1 cellular context compared by ENCODE assay signal in the genomic region with DNA sequence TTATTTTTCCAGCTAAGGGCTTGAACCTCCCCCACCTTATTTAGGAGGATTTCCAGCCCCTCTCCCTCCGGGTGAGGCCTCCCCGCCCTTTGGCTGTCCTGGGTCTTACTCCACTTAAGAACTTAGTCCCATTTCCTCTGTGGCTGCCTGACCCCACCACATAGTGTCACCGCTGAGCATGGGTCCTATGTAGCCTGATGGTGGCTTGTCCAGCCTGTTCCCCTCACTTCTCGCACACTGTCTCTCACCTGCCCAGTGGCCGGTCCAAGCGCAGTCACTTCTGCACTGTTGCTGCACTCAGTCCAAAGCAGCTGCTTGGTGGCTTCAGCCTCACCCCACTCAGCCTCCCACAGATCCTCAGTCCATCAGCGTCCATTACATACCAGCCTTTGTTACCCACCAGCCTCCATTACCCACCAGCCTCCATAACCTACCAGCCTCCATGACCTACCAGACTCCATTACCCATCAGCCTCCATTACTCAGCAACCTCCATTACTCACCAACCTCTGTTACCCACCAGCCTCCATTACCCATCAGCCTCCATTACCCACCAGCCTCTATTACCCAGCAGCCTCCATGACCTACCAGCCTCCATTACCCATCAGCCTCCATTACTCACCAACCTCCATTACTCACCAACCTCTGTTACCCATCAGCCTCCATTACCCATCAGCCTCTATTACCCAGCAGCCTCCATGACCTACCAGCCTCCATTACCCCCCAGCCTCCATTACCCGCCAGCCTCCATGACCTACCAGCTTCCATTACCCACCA.
TF ChIP-seq lines count a peak whose summit lies in the region.

No MANE protein-coding gene starts in this region.

TF ChIP-seq in H1, 55 proteins besides CTCF, POLR2A, EP300 and RAD21 (continued from another document):
- TF ChIP-seq, protein P1, sequence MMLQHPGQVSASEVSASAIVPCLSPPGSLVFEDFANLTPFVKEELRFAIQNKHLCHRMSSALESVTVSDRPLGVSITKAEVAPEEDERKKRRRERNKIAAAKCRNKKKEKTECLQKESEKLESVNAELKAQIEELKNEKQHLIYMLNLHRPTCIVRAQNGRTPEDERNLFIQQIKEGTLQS (IDR thresholded peaks at IDR 0.05; ENCODE audit: insufficient read depth, low read depth, low read length), result no peak
- no peak for TF ChIP-seq JUND (IDR thresholded peaks at IDR 0.05; ENCODE audit: low read length)
- no peak for TF ChIP-seq GABPA (IDR thresholded peaks at IDR 0.05; ENCODE audit: borderline replicate concordance, insufficient read depth, low read length)
- TF ChIP-seq CBX5 (IDR thresholded peaks at IDR 0.05; ENCODE audit: low read depth, low read length), result no peak
